17 cellular contexts compared by ENCODE assay signal in genomic region chr15:68386587-68387287, GRCh38. TPM values are rescaled to one million over a fixed set of nuclear protein-coding genes. Genes with fewer than 3 reads are reported as not detected.
DNase-seq lines count a peak whose midpoint lies in the region; ATAC-seq and TF ChIP-seq lines count a peak whose summit lies in the region.
"Had no signal": no experiment of that assay in that cellular context is flagged by ENCODE, and none has a peak within 500 bp of the region (broad histone marks: within the 10 kb centered on the region; RNA-seq: fewer than 3 reads in every experiment).

No MANE protein-coding gene starts in this region.

- no peaks in the 10 kb centered on the region for H3K4me1 Mint-ChIP-seq in natural killer cell
- peaks cover 6 to 7% of the 10 kb centered on the region in 2 donors for H3K4me1 Mint-ChIP-seq in natural killer cell treated with Interleukin-12 subunit alpha and Interleukin-12 subunit beta and Interleukin-15 and Interleukin-18, amount 100 ng/mL, for 72 hours (ENCODE audit: low read depth in 2 of 2)
- H3K4me1 Mint-ChIP-seq: CD8-positive, alpha-beta memory T cell had no signal

- H3K4me1 ChIP-seq in colonic mucosa, result no peaks in the 10 kb centered on the region

- no peak overlapping the region for H3K9ac ChIP-seq in colonic mucosa (ENCODE audit: low read depth in 2 of 2, low read length in 2 of 2)

- DNase-seq in natural killer cell, result peak; percentile 3
- DNase-seq in natural killer cell treated with Interleukin-12 subunit alpha and Interleukin-12 subunit beta and Interleukin-15 and Interleukin-18, amount 100 ng/mL, for 72 hours (ENCODE audit: low spot score), result no peak
- DNase-seq in colonic mucosa, result peak; percentile 12
- DNase-seq in posterior vena cava (ENCODE audit: low spot score), result peak; percentile 5
- no peak for DNase-seq in hypothalamus (lab: John Stamatoyannopoulos, UW)
- DNase-seq: CD8-positive, alpha-beta memory T cell; DND-41; GDM1; GOT3; HFFc6; KBM-7; NCI-H146; NCI-H345; NCI-H69 had no signal

- peaks cover 2 to 5% of the 10 kb centered on the region in 2 donors for H3K27me3 Mint-ChIP-seq in natural killer cell (ENCODE audit: low read depth in 2 of 2)
- H3K27me3 Mint-ChIP-seq in natural killer cell treated with Interleukin-12 subunit alpha and Interleukin-12 subunit beta and Interleukin-15 and Interleukin-18, amount 100 ng/mL, for 72 hours, result peaks cover 7 to 8% of the 10 kb centered on the region in 2 donors

- H3K36me3 ChIP-seq in colonic mucosa, result no peaks in the 10 kb centered on the region

- ATAC-seq in natural killer cell, result no peak
- no peak for ATAC-seq in natural killer cell treated with Interleukin-12 subunit alpha and Interleukin-12 subunit beta and Interleukin-15 and Interleukin-18, amount 100 ng/mL, for 72 hours
- ATAC-seq in HG02973 (IDR thresholded peaks at IDR 0.05; ENCODE audit: unreplicated experiment), result no peak
- no peak for ATAC-seq in GM21360 (IDR thresholded peaks at IDR 0.05; ENCODE audit: unreplicated experiment)

- no peak overlapping the region for H3K4me3 ChIP-seq in colonic mucosa

- H3K9me3 ChIP-seq in colonic mucosa, result no peaks in the 10 kb centered on the region

- no peak overlapping the region for H3K27ac Mint-ChIP-seq in natural killer cell
- H3K27ac Mint-ChIP-seq in natural killer cell treated with Interleukin-12 subunit alpha and Interleukin-12 subunit beta and Interleukin-15 and Interleukin-18, amount 100 ng/mL, for 72 hours, result no peak overlapping the region
- H3K27ac Mint-ChIP-seq: CD8-positive, alpha-beta memory T cell; HFFc6 had no signal

- no peak overlapping the region for H3K4me3 Mint-ChIP-seq in natural killer cell
- H3K4me3 Mint-ChIP-seq in natural killer cell treated with Interleukin-12 subunit alpha and Interleukin-12 subunit beta and Interleukin-15 and Interleukin-18, amount 100 ng/mL, for 72 hours, result no peak overlapping the region
- H3K4me3 Mint-ChIP-seq: CD8-positive, alpha-beta memory T cell; HFFc6 had no signal

- no peaks in the 10 kb centered on the region for H3K27me3 ChIP-seq in colonic mucosa

- H3K27ac ChIP-seq in colonic mucosa, result no peak overlapping the region
- H3K27ac ChIP-seq: RWPE1 had no signal

- TF ChIP-seq CTCF in natural killer cell (IDR thresholded peaks at IDR 0.05), result no peak
- TF ChIP-seq CTCF in colonic mucosa (IDR thresholded peaks at IDR 0.05), result no peak

- no peaks in the 10 kb centered on the region for H3K36me3 Mint-ChIP-seq in natural killer cell
- H3K36me3 Mint-ChIP-seq in natural killer cell treated with Interleukin-12 subunit alpha and Interleukin-12 subunit beta and Interleukin-15 and Interleukin-18, amount 100 ng/mL, for 72 hours, result no peaks in the 10 kb centered on the region
- H3K36me3 Mint-ChIP-seq: CD8-positive, alpha-beta memory T cell had no signal

- H3K9me3 Mint-ChIP-seq in natural killer cell, result no peaks in the 10 kb centered on the region
- no peaks in the 10 kb centered on the region for H3K9me3 Mint-ChIP-seq in natural killer cell treated with Interleukin-12 subunit alpha and Interleukin-12 subunit beta and Interleukin-15 and Interleukin-18, amount 100 ng/mL, for 72 hours
- H3K9me3 Mint-ChIP-seq: CD8-positive, alpha-beta memory T cell; HFFc6 had no signal

- intact Hi-C loops in natural killer cell (cut with micrococcal nuclease), result no loop called here
- intact Hi-C loops in colonic mucosa (cut with DNase I), result no loop called here
- intact Hi-C loops in posterior vena cava (cut with DNase I), result no loop called here

RNA-seq across cellular contexts. Expression of gene ITGA11, which starts 45.2 kb away (rescaled TPM):
- not detected for total RNA-seq in natural killer cell
- total RNA-seq in natural killer cell treated with Interleukin-12 subunit alpha and Interleukin-12 subunit beta and Interleukin-15 and Interleukin-18, amount 100 ng/mL, for 72 hours, result under 1 TPM; 0.17 to 0.98 TPM
- total RNA-seq in colonic mucosa, result 1 to 10 TPM; 2.4 to 4.1 TPM
- total RNA-seq in posterior vena cava, result 10 to 100 TPM; 23.1 to 62.5 TPM
- total RNA-seq: CD8-positive, alpha-beta memory T cell had no signal

Comparison
In these comparisons a context has a peak if more than half of its experiments do, and no peak if none do; other contexts are left out.
1. DNase-seq: peak in natural killer cell (single experiment), colonic mucosa (single experiment) and posterior vena cava (single experiment); none in natural killer cell treated with Interleukin-12 subunit alpha and Interleukin-12 subunit beta and Interleukin-15 and Interleukin-18, amount 100 ng/mL, for 72 hours (single experiment) and hypothalamus (0 of 51).
2. RNA of gene ITGA11, which starts 45.2 kb away (total RNA-seq): 23.1 to 62.5 TPM in posterior vena cava; 2.4 to 4.1 TPM in colonic mucosa, 0.17 to 0.98 TPM in natural killer cell treated with Interleukin-12 subunit alpha and Interleukin-12 subunit beta and Interleukin-15 and Interleukin-18, amount 100 ng/mL, for 72 hours and not detected in natural killer cell; every median in the first group is over 4 times any median in the second.